ENCODE assay signal across 1 cellular context in genomic region chr9:63859475-63860215, GRCh38.
TF ChIP-seq lines count a peak whose summit lies in the region.

No MANE protein-coding gene starts in this region.

TF ChIP-seq in HepG2, 621 proteins besides CTCF, POLR2A, EP300 and RAD21 (continued from another document):
- TF ChIP-seq AFF4 (CRISPR knock-in tag; IDR thresholded peaks at IDR 0.05) = no peak
- TF ChIP-seq ZMYM4 (CRISPR knock-in tag; IDR thresholded peaks at IDR 0.05) = peak; percentile 65; the same call in 1 of the 2 replicates
- TF ChIP-seq ZNF17 (CRISPR knock-in tag; IDR thresholded peaks at IDR 0.05) = no peak
- peak; percentile 34; the same call in 1 of the 2 replicates for TF ChIP-seq ZBTB38 (CRISPR knock-in tag; IDR thresholded peaks at IDR 0.05)
- no peak for TF ChIP-seq ZNF770 (CRISPR knock-in tag; IDR thresholded peaks at IDR 0.05)
TF ChIP-seq in HepG2: peak in this region for 23.
